In genomic region chr17:50894513-50894912, GRCh38 we compare ENCODE assay signal across 5 cellular contexts. TPM values are rescaled to one million over a fixed set of nuclear protein-coding genes. Genes with fewer than 3 reads are reported as not detected.
"Had no signal": no experiment of that assay in that cellular context is flagged by ENCODE, and none has a peak within 500 bp of the region (broad histone marks: within the 10 kb centered on the region; RNA-seq: fewer than 3 reads in every experiment).

No MANE protein-coding gene starts in this region.

RNA-seq across cellular contexts. Expression of gene WFIKKN2, which starts 59.1 kb away (rescaled TPM):
- total RNA-seq: M059J, PC-3, Peyer's patch, SJCRH30, SK-MEL-5 had no signal
